In genomic region chr4:173526724-173527102, GRCh38 we compare ENCODE assay signal across 12 cellular contexts. TPM values are rescaled to one million over a fixed set of nuclear protein-coding genes. Genes with fewer than 3 reads are reported as not detected.
DNase-seq lines count a peak whose midpoint lies in the region; ATAC-seq and TF ChIP-seq lines count a peak whose summit lies in the region.
"Had no signal": no experiment of that assay in that cellular context is flagged by ENCODE, and none has a peak within 500 bp of the region (broad histone marks: within the 10 kb centered on the region; RNA-seq: fewer than 3 reads in every experiment).

No MANE protein-coding gene starts in this region.

- DNase-seq in activated CD4-positive, alpha-beta T cell treated with anti-CD3 and anti-CD28 coated beads, Interleukin-2, amount 10 ng/mL, durations not matched to agents 7 days and 5 days = no peak
- no peak for DNase-seq in activated CD4-positive, alpha-beta T cell treated with anti-CD3 and anti-CD28 coated beads for 48 hours
- DNase-seq in T-helper 17 cell (no peak), glutamatergic neuron (no peak), GDM1 (lab: John Stamatoyannopoulos, UW) (no peak), DMS 273 (lab: John Stamatoyannopoulos, UW; ENCODE audit: unreplicated experiment) (no peak)
- DNase-seq in stimulated activated naive B cell treated with anti-CD40 and anti-IgM and Interleukin-4, amounts not matched to agents 10 μg/mL and 1 μg/mL and 100 μg/mL, for 72 hours = no peak
- DNase-seq: ACHN; activated CD4-positive, alpha-beta T cell treated with anti-CD3 and anti-CD28 coated beads for 4 hours; DMS153; natural killer cell had no signal

- TF ChIP-seq CTCF in glutamatergic neuron (IDR thresholded peaks at IDR 0.05; ENCODE audit: partially characterized antibody, unreplicated experiment) = no peak

- H3K9me3 Mint-ChIP-seq in activated CD4-positive, alpha-beta T cell treated with anti-CD3 and anti-CD28 coated beads, Interleukin-2, amount 10 ng/mL, durations not matched to agents 7 days and 5 days = peaks cover 13% of the 10 kb centered on the region
- H3K9me3 Mint-ChIP-seq in glutamatergic neuron (ENCODE audit: unreplicated experiment) = peaks cover 33% of the 10 kb centered on the region
- H3K9me3 Mint-ChIP-seq in stimulated activated naive B cell treated with anti-CD40 and anti-IgM and Interleukin-4, amounts not matched to agents 10 μg/mL and 1 μg/mL and 100 μg/mL, for 72 hours = peaks cover 7 to 12% of the 10 kb centered on the region in 2 donors
- H3K9me3 Mint-ChIP-seq: natural killer cell had no signal

- H3K4me3 Mint-ChIP-seq in activated CD4-positive, alpha-beta T cell treated with anti-CD3 and anti-CD28 coated beads, Interleukin-2, amount 10 ng/mL, durations not matched to agents 7 days and 5 days = no peak overlapping the region
- no peak overlapping the region for H3K4me3 Mint-ChIP-seq in T-helper 17 cell
- peak overlapping the region; percentile 23 for H3K4me3 Mint-ChIP-seq in glutamatergic neuron (ENCODE audit: unreplicated experiment)
- H3K4me3 Mint-ChIP-seq in stimulated activated naive B cell treated with anti-CD40 and anti-IgM and Interleukin-4, amounts not matched to agents 10 μg/mL and 1 μg/mL and 100 μg/mL, for 72 hours = no peak overlapping the region
- H3K4me3 Mint-ChIP-seq: natural killer cell had no signal

- peak overlapping the region; percentile 79 for H3K27ac Mint-ChIP-seq in activated CD4-positive, alpha-beta T cell treated with anti-CD3 and anti-CD28 coated beads, Interleukin-2, amount 10 ng/mL, durations not matched to agents 7 days and 5 days
- H3K27ac Mint-ChIP-seq in T-helper 17 cell (peak overlapping the region; percentile 74), glutamatergic neuron (ENCODE audit: unreplicated experiment) (peak overlapping the region; percentile 18)
- H3K27ac Mint-ChIP-seq in stimulated activated naive B cell treated with anti-CD40 and anti-IgM and Interleukin-4, amounts not matched to agents 10 μg/mL and 1 μg/mL and 100 μg/mL, for 72 hours = peak overlapping the region; percentile 91
- H3K27ac Mint-ChIP-seq: natural killer cell had no signal

- CTCF ChIA-PET in activated CD4-positive, alpha-beta T cell treated with anti-CD3 and anti-CD28 coated beads, Interleukin-2, amount 10 ng/mL, durations not matched to agents 7 days and 5 days (lab: Charles Lee) = interaction anchor here (1.0 kb wide), 1 partner anchor 21 kb away, joined by 4 read pairs; no protein-coding TSS in a partner anchor

- ATAC-seq in T-helper 17 cell (no peak), GM21390 (IDR thresholded peaks at IDR 0.05; ENCODE audit: unreplicated experiment) (no peak)
- no peak for ATAC-seq in stimulated activated naive B cell treated with anti-CD40 and anti-IgM and Interleukin-4, amounts not matched to agents 10 μg/mL and 1 μg/mL and 100 μg/mL, for 72 hours (replicated peaks)
- ATAC-seq: natural killer cell had no signal

- no peaks in the 10 kb centered on the region for H3K9me3 ChIP-seq in T-helper 17 cell (ENCODE audit: control insufficient read depth, low read length, poor library complexity, severe bottlenecking)

- peaks cover 15% of the 10 kb centered on the region for H3K36me3 Mint-ChIP-seq in activated CD4-positive, alpha-beta T cell treated with anti-CD3 and anti-CD28 coated beads, Interleukin-2, amount 10 ng/mL, durations not matched to agents 7 days and 5 days (ENCODE audit: low read depth)
- peaks cover 3% of the 10 kb centered on the region for H3K36me3 Mint-ChIP-seq in T-helper 17 cell (ENCODE audit: low read depth)
- H3K36me3 Mint-ChIP-seq in glutamatergic neuron (ENCODE audit: unreplicated experiment) = no peaks in the 10 kb centered on the region
- H3K36me3 Mint-ChIP-seq in stimulated activated naive B cell treated with anti-CD40 and anti-IgM and Interleukin-4, amounts not matched to agents 10 μg/mL and 1 μg/mL and 100 μg/mL, for 72 hours = peaks cover 14 to 28% of the 10 kb centered on the region in 2 donors

- peaks cover 15% of the 10 kb centered on the region for H3K4me1 Mint-ChIP-seq in activated CD4-positive, alpha-beta T cell treated with anti-CD3 and anti-CD28 coated beads, Interleukin-2, amount 10 ng/mL, durations not matched to agents 7 days and 5 days
- H3K4me1 Mint-ChIP-seq in T-helper 17 cell = peaks cover 19% of the 10 kb centered on the region
- H3K4me1 Mint-ChIP-seq in glutamatergic neuron (ENCODE audit: low read depth, unreplicated experiment) = peaks cover 8% of the 10 kb centered on the region
- H3K4me1 Mint-ChIP-seq in stimulated activated naive B cell treated with anti-CD40 and anti-IgM and Interleukin-4, amounts not matched to agents 10 μg/mL and 1 μg/mL and 100 μg/mL, for 72 hours = peaks cover 13 to 40% of the 10 kb centered on the region in 2 donors
- H3K4me1 Mint-ChIP-seq: natural killer cell had no signal

- peaks cover 85% of the 10 kb centered on the region for H3K27me3 Mint-ChIP-seq in activated CD4-positive, alpha-beta T cell treated with anti-CD3 and anti-CD28 coated beads, Interleukin-2, amount 10 ng/mL, durations not matched to agents 7 days and 5 days
- peaks cover 86% of the 10 kb centered on the region for H3K27me3 Mint-ChIP-seq in T-helper 17 cell
- H3K27me3 Mint-ChIP-seq in glutamatergic neuron (ENCODE audit: unreplicated experiment) = peaks cover 48% of the 10 kb centered on the region
- peaks cover 82 to 94% of the 10 kb centered on the region in 2 donors for H3K27me3 Mint-ChIP-seq in stimulated activated naive B cell treated with anti-CD40 and anti-IgM and Interleukin-4, amounts not matched to agents 10 μg/mL and 1 μg/mL and 100 μg/mL, for 72 hours

- POLR2A ChIA-PET in activated CD4-positive, alpha-beta T cell treated with anti-CD3 and anti-CD28 coated beads, Interleukin-2, amount 10 ng/mL, durations not matched to agents 7 days and 5 days (lab: Charles Lee) = no interaction called here

RNA-seq across cellular contexts. Expression of gene HAND2, which starts 3.3 kb away (rescaled TPM):
- not detected for total RNA-seq in activated CD4-positive, alpha-beta T cell treated with anti-CD3 and anti-CD28 coated beads, Interleukin-2, amount 10 ng/mL, durations not matched to agents 7 days and 5 days
- total RNA-seq in T-helper 17 cell (not detected), glutamatergic neuron (ENCODE audit: unreplicated experiment) (not detected)
- total RNA-seq: natural killer cell had no signal

Comparison
In these comparisons a context has a peak if more than half of its experiments do, and no peak if none do; other contexts are left out.
1. H3K27ac Mint-ChIP-seq: peak in every context shown above with its lines; median percentile 91 in stimulated activated naive B cell treated with anti-CD40 and anti-IgM and Interleukin-4, amounts not matched to agents 10 μg/mL and 1 μg/mL and 100 μg/mL, for 72 hours; 79 in activated CD4-positive, alpha-beta T cell treated with anti-CD3 and anti-CD28 coated beads, Interleukin-2, amount 10 ng/mL, durations not matched to agents 7 days and 5 days; 74 in T-helper 17 cell; 18 in glutamatergic neuron.